Comparison of ENCODE assay signal across 9 cellular contexts in the genomic region with DNA sequence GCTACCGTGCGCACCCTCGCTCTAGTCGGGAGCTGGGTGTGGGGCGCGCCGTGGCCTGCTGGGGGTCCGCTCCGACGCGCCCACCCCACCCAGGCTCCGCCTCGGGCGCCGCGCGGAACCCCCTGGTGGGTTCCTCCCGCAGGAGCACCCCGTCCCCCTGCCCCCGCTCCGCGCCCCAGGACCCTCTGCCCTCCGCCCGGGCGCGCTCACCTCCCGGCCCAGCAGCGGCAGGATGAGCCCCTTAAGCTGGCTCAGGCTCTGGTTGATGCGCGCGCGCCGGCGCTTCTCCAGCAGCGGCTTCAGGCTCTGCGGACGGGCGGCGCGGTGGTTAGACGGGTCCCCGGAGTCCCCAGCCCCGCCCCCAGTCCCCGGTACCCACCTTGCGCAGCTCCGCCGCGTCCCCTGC. TPM values are rescaled to one million over a fixed set of nuclear protein-coding genes. Genes with fewer than 3 reads are reported as not detected.
DNase-seq lines count a peak whose midpoint lies in the region; ATAC-seq and TF ChIP-seq lines count a peak whose summit lies in the region.
"Had no signal": no experiment of that assay in that cellular context is flagged by ENCODE, and none has a peak within 500 bp of the region (broad histone marks: within the 10 kb centered on the region; RNA-seq: fewer than 3 reads in every experiment).

No MANE protein-coding gene starts in this region.

- H3K4me1 ChIP-seq in Caco-2 (peaks cover 21% of the 10 kb centered on the region), HUES6 (ENCODE audit: control insufficient read depth, insufficient read depth, low read length) (peaks cover 27% of the 10 kb centered on the region), ovary (ENCODE audit: insufficient read depth) (no peaks in the 10 kb centered on the region)

- no peak overlapping the region for H3K27ac Mint-ChIP-seq in Caco-2 (ENCODE audit: unreplicated experiment)
- no peak overlapping the region for H3K27ac Mint-ChIP-seq in natural killer cell
- H3K27ac Mint-ChIP-seq: activated naive CD8-positive, alpha-beta T cell treated with anti-CD3 and anti-CD28 coated beads for 36 hours had no signal

- TF ChIP-seq CTCF in Caco-2 (IDR thresholded peaks at IDR 0.05; ENCODE audit: insufficient read depth in 1 of 2, low read depth in 1 of 2, low read length in 1 of 2, severe bottlenecking in 1 of 2, unreplicated experiment in 1 of 2) = no peak
- TF ChIP-seq CTCF in ovary (IDR thresholded peaks at IDR 0.05) = no peak
- TF ChIP-seq CTCF in natural killer cell (IDR thresholded peaks at IDR 0.05) = no peak

- H3K4me3 ChIP-seq in Caco-2 (ENCODE audit: low read depth, low read length) (peak overlapping the region; percentile 40), HUES6 (ENCODE audit: low read depth, low read length) (peak overlapping the region; percentile 54), ovary (peak overlapping the region; percentile 3)

- 1 to 5% (median 1%) methylated on average over 18 to 48 of the region's 48 CpGs for WGBS in ovary, 3 donors

- POLR2A ChIA-PET in Caco-2 (lab: Charles Lee) = interaction anchor here (0.6 to 0.7 kb wide), 2 partner anchors 25 to 105 kb away, joined by 3 to 10 read pairs; no protein-coding TSS in a partner anchor

- no TSS peak for BruUV-seq in Caco-2 (replicated peaks; lab: Mats Ljungman, UMichigan)

- TF ChIP-seq POLR2A in ovary (IDR thresholded peaks at IDR 0.05) = no peak

- H3K4me1 Mint-ChIP-seq in Caco-2 (ENCODE audit: low read depth, unreplicated experiment) (peaks cover 6% of the 10 kb centered on the region), natural killer cell (peaks cover 0 to 10% of the 10 kb centered on the region in 2 donors)

- no peaks in the 10 kb centered on the region for H3K9me3 ChIP-seq in Caco-2
- H3K9me3 ChIP-seq in HUES6 (ENCODE audit: control insufficient read depth, insufficient read depth, low read depth, low read length) = no peaks in the 10 kb centered on the region
- H3K9me3 ChIP-seq in ovary = no peaks in the 10 kb centered on the region

- CTCF ChIA-PET in Caco-2 (lab: Charles Lee) = interaction anchor here (0.5 to 2.2 kb wide), 5 partner anchors 10 to 72 kb away, joined by 3 to 12 read pairs (median 3); no protein-coding TSS in a partner anchor

- no peak for TF ChIP-seq EP300 in ovary (IDR thresholded peaks at IDR 0.05)

- H3K27me3 ChIP-seq in Caco-2 (replicated peaks; ENCODE audit: control insufficient read depth, insufficient read depth, low read length) (peaks cover 2% of the 10 kb centered on the region), HUES6 (ENCODE audit: control insufficient read depth, insufficient read depth, low read length) (peaks cover 99% of the 10 kb centered on the region), ovary (peaks cover 8% of the 10 kb centered on the region)

- H3K36me3 Mint-ChIP-seq in Caco-2 (ENCODE audit: insufficient read depth, unreplicated experiment) (no peaks in the 10 kb centered on the region), natural killer cell (no peaks in the 10 kb centered on the region)
- H3K36me3 Mint-ChIP-seq: activated naive CD8-positive, alpha-beta T cell treated with anti-CD3 and anti-CD28 coated beads for 36 hours had no signal

- no peak overlapping the region for H3K9ac ChIP-seq in HUES6 (ENCODE audit: low read length)

- H3K27me3 Mint-ChIP-seq in Caco-2 (ENCODE audit: insufficient read depth, unreplicated experiment) = peaks cover 7% of the 10 kb centered on the region
- peaks cover 27 to 54% of the 10 kb centered on the region in 2 donors for H3K27me3 Mint-ChIP-seq in natural killer cell (ENCODE audit: low read depth in 2 of 2)

- H3K36me3 ChIP-seq in Caco-2 (ENCODE audit: control insufficient read depth, insufficient read depth, low read length) (no peaks in the 10 kb centered on the region), HUES6 (ENCODE audit: control insufficient read depth, insufficient read depth, low read length) (no peaks in the 10 kb centered on the region), ovary (no peaks in the 10 kb centered on the region)

- H3K9me3 Mint-ChIP-seq in Caco-2 (ENCODE audit: unreplicated experiment) = no peaks in the 10 kb centered on the region
- no peaks in the 10 kb centered on the region for H3K9me3 Mint-ChIP-seq in natural killer cell
- H3K9me3 Mint-ChIP-seq: activated naive CD8-positive, alpha-beta T cell treated with anti-CD3 and anti-CD28 coated beads for 36 hours had no signal

- intact Hi-C loops in Caco-2 (cut with micrococcal nuclease; ENCODE audit: unreplicated experiment) = no loop called here
- intact Hi-C loops in ovary (cut with DNase I) = loop anchor here in 1 of 4 donors (10.0 kb wide), 1 partner anchor 55 kb away; no protein-coding TSS in a partner anchor
- intact Hi-C loops in natural killer cell (cut with micrococcal nuclease) = no loop called here

- peak overlapping the region; percentile 63 for H3K4me3 Mint-ChIP-seq in Caco-2 (ENCODE audit: unreplicated experiment)
- H3K4me3 Mint-ChIP-seq in natural killer cell = no peak overlapping the region

- ATAC-seq in HG02678 (IDR thresholded peaks at IDR 0.05; ENCODE audit: unreplicated experiment) (no peak), natural killer cell (no peak)

- DNase-seq in Caco-2 = no peak
- no peak for DNase-seq in epithelial cell of prostate (ENCODE audit: low read depth, low spot score)
- no peak for DNase-seq in ovary
- no peak for DNase-seq in SHP77 (lab: John Stamatoyannopoulos, UW)
- DNase-seq in natural killer cell = no peak
- DNase-seq: Kasumi-1 had no signal

- no peak overlapping the region for H3K27ac ChIP-seq in HUES6 (ENCODE audit: low read depth, low read length)
- peak overlapping the region; percentile 99 for H3K27ac ChIP-seq in epithelial cell of prostate
- no peak overlapping the region for H3K27ac ChIP-seq in ovary

RNA-seq across cellular contexts. Expression of a gene that starts 0.3 kb away (rescaled TPM):
- total RNA-seq in Caco-2 (2022) (0.37 and 0.91 TPM in 2 replicates), ovary (1 to 10 TPM in 1 of 7 donors, under 1 TPM in 5, not detected in 1; 0.08 to 9.2 (median 0.43) TPM), natural killer cell (not detected)
- not detected for polyA plus RNA-seq in ovary
- total RNA-seq: activated naive CD8-positive, alpha-beta T cell treated with anti-CD3 and anti-CD28 coated beads for 36 hours had no signal

RNA-seq across cellular contexts. Expression of a gene that starts 5.2 kb away (rescaled TPM):
- total RNA-seq in Caco-2 (2022) (14.9 and 16.3 TPM in 2 replicates), ovary (10 to 100 TPM in 1 of 7 donors, 1 to 10 TPM in 4, under 1 TPM in 2; 0.51 to 46.2 (median 1.9) TPM), natural killer cell (1 to 10 TPM; 1.1 to 2.0 (median 1.7) TPM)
- polyA plus RNA-seq in ovary = under 1 TPM in 1 of 2 donors, not detected in 1; 0.11 TPM

RNA-seq across cellular contexts. Expression of a gene that starts 25.8 kb away (rescaled TPM):
- total RNA-seq in Caco-2 (2022) (179 and 221 TPM in 2 replicates), ovary (10 to 100 TPM in 4 of 7 donors, 1 to 10 TPM in 3; 8.2 to 16.3 (median 11.3) TPM), natural killer cell (10 to 100 TPM; 11.5 to 16.9 (median 15.4) TPM)
- polyA plus RNA-seq in ovary = 10 to 100 TPM in 1 of 2 donors, 1 to 10 TPM in 1; 6.4 to 20.7 TPM

RNA-seq across cellular contexts. Expression of a gene that starts 46.6 kb away (rescaled TPM):
- 15.0 and 16.3 TPM in 2 replicates for total RNA-seq in Caco-2 (2022)
- 10 to 100 TPM in 2 of 7 donors, 1 to 10 TPM in 5; 4.9 to 13.1 (median 7.7) TPM for total RNA-seq in ovary
- polyA plus RNA-seq in ovary = 1 to 10 TPM; 1.7 to 9.4 TPM
- total RNA-seq in natural killer cell = 10 to 100 TPM; 14.5 to 41.5 (median 19.9) TPM

Comparison
In these comparisons a context has a peak if more than half of its experiments do, and no peak if none do; other contexts are left out.
1. H3K4me3 ChIP-seq: peak in every context shown above with its lines; median percentile 54 in HUES6; 40 in Caco-2; 3 in ovary.
2. RNA of a gene that starts 25.8 kb away (total RNA-seq): 179 to 221 TPM in Caco-2; 11.5 to 16.9 TPM in natural killer cell and 8.2 to 16.3 TPM in ovary; every median in the first group is over 10 times any median in the second.